Comparison of ENCODE assay signal across 11 cellular contexts in genomic region chr5:68289576-68289975, GRCh38.
A peak's percentile ranks its signal among the peaks of the same experiment; 100 is the strongest.
DNase-seq lines count a peak whose midpoint lies in the region; ATAC-seq, FAIRE-seq and TF ChIP-seq lines count a peak whose summit lies in the region.
"Had no signal": no experiment of that assay in that cellular context is flagged by ENCODE, and none has a peak within 500 bp of the region (broad histone marks: within the 10 kb centered on the region; RNA-seq: fewer than 3 reads in every experiment).

No MANE protein-coding gene starts in this region.

- H2BK12ac ChIP-seq in mesenchymal stem cell (ENCODE audit: low read length in 2 of 2), result no peak overlapping the region

- no peak overlapping the region for H4K8ac ChIP-seq in mesenchymal stem cell (ENCODE audit: low read length)

- DNase-seq in activated T-cell treated with anti-CD3 and anti-CD28 coated beads, Interleukin-2, amount 50 U/mL, for 72 hours, result no peak
- no peak for DNase-seq in activated T-cell treated with anti-CD3 and anti-CD28 coated beads, Interleukin-2, amount 50 U/mL, for 48 hours
- no peak for DNase-seq in GM12878 (ENCODE audit: low read depth, low spot score)
- peak; percentile 15 for DNase-seq in mesenchymal stem cell
- DNase-seq in thoracic aorta (ENCODE audit: low spot score), result no peak
- no peak for DNase-seq in frontal cortex (ENCODE audit: low spot score in 2 of 2)
- no peak for DNase-seq in A172 (ENCODE audit: low spot score)
- DNase-seq: AML-193; stimulated activated CD4-positive, alpha-beta T cell treated with anti-CD3 and anti-CD28 coated beads, Interleukin-4, amount 100 ng/mL, for 4 hours had no signal

- no peaks in the 10 kb centered on the region for H3K27me3 Mint-ChIP-seq in activated T-cell treated with anti-CD3 and anti-CD28 coated beads, Interleukin-2, amount 50 U/mL, for 72 hours (ENCODE audit: low read depth)

- no peak overlapping the region for H3K18ac ChIP-seq in mesenchymal stem cell (ENCODE audit: low read depth in 1 of 2, low read length in 2 of 2)

- H3K4me3 ChIP-seq in GM12878, result peak overlapping the region; percentile 77
- peak overlapping the region in 1 of 2 experiments; percentile 77 for H3K4me3 ChIP-seq in mesenchymal stem cell (ENCODE audit: insufficient read depth in 1 of 2, low read depth in 1 of 2, low read length in 2 of 2)
- peak overlapping the region; percentile 81 for H3K4me3 ChIP-seq in thoracic aorta

- no peak for ATAC-seq in activated T-cell treated with anti-CD3 and anti-CD28 coated beads, Interleukin-2, amount 50 U/mL, for 72 hours (replicated peaks in 1 of 2)
- no peak for ATAC-seq in GM12878
- no peak for ATAC-seq in thoracic aorta (ENCODE audit: insufficient number of reproducible peaks, low FRiP score, low read depth)
- ATAC-seq in GM18861 (IDR thresholded peaks at IDR 0.05; ENCODE audit: unreplicated experiment), result no peak

- CTCF ChIA-PET in GM12878 (lab: Yijun Ruan, JAX), result interaction anchor here (1.1 kb wide), 1 partner anchor 14 kb away, joined by 3 read pairs; no protein-coding TSS in a partner anchor

- no peaks in the 10 kb centered on the region for H3K9me3 Mint-ChIP-seq in activated T-cell treated with anti-CD3 and anti-CD28 coated beads, Interleukin-2, amount 50 U/mL, for 72 hours

- H2BK5ac ChIP-seq in mesenchymal stem cell (ENCODE audit: low read depth, low read length, poor library complexity, severe bottlenecking), result no peak overlapping the region

- TF ChIP-seq RAD21 in GM12878 (IDR thresholded peaks at IDR 0.05; ENCODE audit: insufficient read depth, low read depth, low read length), result no peak

- no peak overlapping the region for H3K14ac ChIP-seq in mesenchymal stem cell (ENCODE audit: low read length in 2 of 2)

- RAD21 ChIA-PET in GM12878 (lab: Charles Lee; ENCODE audit: unreplicated experiment), result interaction anchor here (0.7 to 1.7 kb wide), 2 partner anchors 172 to 195 kb away, joined by 3 to 4 read pairs; no protein-coding TSS in a partner anchor

- no peak overlapping the region for H2AK5ac ChIP-seq in mesenchymal stem cell (ENCODE audit: low read length, severe bottlenecking)

- in situ Hi-C loops in GM12878 (cut with MboI), result loop anchor here (5.0 to 10.0 kb wide), 2 partner anchors 168 to 725 kb away; no protein-coding TSS in a partner anchor

- H2AFZ ChIP-seq in GM12878 (ENCODE audit: control insufficient read depth, low read depth, low read length), result no peak overlapping the region
- H2AFZ ChIP-seq in mesenchymal stem cell (ENCODE audit: low read depth, low read length), result no peak overlapping the region

- H4K20me1 ChIP-seq in GM12878 (ENCODE audit: control insufficient read depth, insufficient read depth), result no peaks in the 10 kb centered on the region

- no peak for TF ChIP-seq EP300 in GM12878 (IDR thresholded peaks at IDR 0.05; ENCODE audit: borderline replicate concordance in 1 of 2, control insufficient read depth in 1 of 2, low read depth in 2 of 2, low read length in 2 of 2)

- no peak overlapping the region for H3K4ac ChIP-seq in mesenchymal stem cell (ENCODE audit: low read depth in 1 of 2, low read length in 2 of 2)

- H3K4me1 ChIP-seq in GM12878 (ENCODE audit: control insufficient read depth, insufficient read depth, low read length) (peaks cover 53% of the 10 kb centered on the region), mesenchymal stem cell (ENCODE audit: control insufficient read depth, insufficient read depth, low read depth, low read length) (peaks cover 6% of the 10 kb centered on the region), thoracic aorta (ENCODE audit: control insufficient read depth in 1 of 2, low read depth in 2 of 2) (peaks cover 41 to 65% of the 10 kb centered on the region in 2 donors)

- TF ChIP-seq POLR2A in GM12878 (IDR thresholded peaks at IDR 0.05; ENCODE audit: low read depth, low read length), result no peak

- intact Hi-C loops in GM12878 (cut with micrococcal nuclease; ENCODE audit: unreplicated experiment), result loop anchor here (5.0 kb wide), 3 partner anchors 278 to 373 kb away; no protein-coding TSS in a partner anchor

- H3K4me2 ChIP-seq in GM12878 (ENCODE audit: control insufficient read depth, insufficient read depth), result peak overlapping the region; percentile 100
- no peak overlapping the region for H3K4me2 ChIP-seq in mesenchymal stem cell (ENCODE audit: low read length, poor library complexity, severe bottlenecking)

- H2BK15ac ChIP-seq in mesenchymal stem cell (ENCODE audit: low read depth, poor library complexity, severe bottlenecking), result no peak overlapping the region

- POLR2A ChIA-PET in GM12878 (lab: Charles Lee), result interaction anchor here (1.4 kb wide), 1 partner anchor 14 kb away, joined by 8 read pairs; no protein-coding TSS in a partner anchor

- WGBS in GM12878 (ENCODE audit: insufficient coverage, insufficient replicate concordance, low lambda C conversion rate, missing lambda C conversion rate), result 92% methylated on average over 2 of the region's 3 CpGs
- WGBS in mesenchymal stem cell, result no CpG with 5 or more reads among the region's 3 CpGs

- no TSS peak for BruUV-seq in GM12878 (replicated peaks; lab: Mats Ljungman, UMichigan)

- peaks cover 73% of the 10 kb centered on the region for H3K4me1 Mint-ChIP-seq in activated T-cell treated with anti-CD3 and anti-CD28 coated beads, Interleukin-2, amount 50 U/mL, for 72 hours (ENCODE audit: low read depth)

- peak overlapping the region; percentile 57 for H3K27ac Mint-ChIP-seq in activated T-cell treated with anti-CD3 and anti-CD28 coated beads, Interleukin-2, amount 50 U/mL, for 72 hours

- H3K27me3 ChIP-seq in GM12878 (replicated peaks in 1 of 2; ENCODE audit: control insufficient read depth in 2 of 2, insufficient read depth in 2 of 2, low read length in 1 of 2), result no peaks in the 10 kb centered on the region
- H3K27me3 ChIP-seq in mesenchymal stem cell (ENCODE audit: control insufficient read depth in 1 of 2, insufficient read depth in 1 of 2, low read length in 2 of 2), result no peaks in the 10 kb centered on the region
- H3K27me3 ChIP-seq in thoracic aorta (replicated peaks; ENCODE audit: insufficient read depth), result no peaks in the 10 kb centered on the region

- SMC1A ChIA-PET in GM12878 (lab: Charles Lee; ENCODE audit: uncharacterized antibody, unreplicated experiment), result interaction anchor here (1.0 to 4.2 kb wide), 7 partner anchors 12 to 161 kb away, joined by 3 to 137 read pairs (median 12); no protein-coding TSS in a partner anchor

- no peak for FAIRE-seq in GM12878 (lab: Jason Lieb, UNC)
- no peak for FAIRE-seq in frontal cortex (lab: Jason Lieb, UNC)
- FAIRE-seq: islet of Langerhans had no signal

- H3K9me3 ChIP-seq in GM12878 (replicated peaks; ENCODE audit: control insufficient read depth, insufficient read depth, low read length), result no peaks in the 10 kb centered on the region
- no peaks in the 10 kb centered on the region for H3K9me3 ChIP-seq in mesenchymal stem cell (ENCODE audit: control insufficient read depth, low read length)
- H3K9me3 ChIP-seq in thoracic aorta, result no peaks in the 10 kb centered on the region

- no peak overlapping the region for H3K23ac ChIP-seq in mesenchymal stem cell (ENCODE audit: low read length in 2 of 2)

- H3K79me1 ChIP-seq in mesenchymal stem cell (replicated peaks; ENCODE audit: low read length, poor library complexity, severe bottlenecking), result peaks cover 5% of the 10 kb centered on the region

- no peak overlapping the region for H2BK120ac ChIP-seq in mesenchymal stem cell (ENCODE audit: low read depth, low read length)

- H3K9ac ChIP-seq in GM12878 (ENCODE audit: control insufficient read depth, insufficient read depth, low read length), result peak overlapping the region; percentile 80; the same call in 1 of the 2 replicates
- peak overlapping the region; percentile 79 for H3K9ac ChIP-seq in mesenchymal stem cell (ENCODE audit: low read length)

- H3K36me3 Mint-ChIP-seq in activated T-cell treated with anti-CD3 and anti-CD28 coated beads, Interleukin-2, amount 50 U/mL, for 72 hours (ENCODE audit: insufficient read depth in 2 of 2), result peaks cover 3 to 21% of the 10 kb centered on the region in 2 donors

- H3K27ac ChIP-seq in GM12878 (ENCODE audit: control insufficient read depth, insufficient read depth) (0 out of 2 replicates have a peak overlapping the region, but pooled peaks have one; percentile 94), mesenchymal stem cell (ENCODE audit: low read length, poor library complexity, severe bottlenecking) (no peak overlapping the region), thoracic aorta (peak overlapping the region; percentile 84 to 91)

- H3K36me3 ChIP-seq in GM12878 (ENCODE audit: control insufficient read depth in 2 of 2, insufficient read depth in 2 of 2, low read length in 1 of 2) (peaks cover 0 to 12% of the 10 kb centered on the region in 2 experiments; a peak in 2 of 4 replicates), mesenchymal stem cell (ENCODE audit: control insufficient read depth in 1 of 2, insufficient read depth in 2 of 2, low read depth in 1 of 2, low read length in 2 of 2) (peaks cover 0 to 37% of the 10 kb centered on the region in 2 experiments), thoracic aorta (peaks cover 10% of the 10 kb centered on the region)

- no peak overlapping the region for H4K91ac ChIP-seq in mesenchymal stem cell (ENCODE audit: low read length)

- peaks cover 37% of the 10 kb centered on the region for H3K79me2 ChIP-seq in GM12878 (ENCODE audit: control insufficient read depth, insufficient read depth, low read length)

- TF ChIP-seq CTCF in GM12878 (IDR thresholded peaks at IDR 0.05 in 2 of 3, conservative IDR thresholded peaks at IDR 0.05 in 1 of 3; ENCODE audit: control insufficient read depth in 2 of 3, extremely low read depth in 1 of 3, insufficient read depth in 1 of 3, low read depth in 3 of 3, low read length in 3 of 3) (no peak), thoracic aorta (IDR thresholded peaks at IDR 0.05) (no peak)

- peak overlapping the region; percentile 9 to 90 for H3K4me3 Mint-ChIP-seq in activated T-cell treated with anti-CD3 and anti-CD28 coated beads, Interleukin-2, amount 50 U/mL, for 72 hours

TF ChIP-seq in GM12878, 131 proteins besides CTCF, POLR2A, EP300 and RAD21 (continues in another document):
- TF ChIP-seq, protein P1, sequence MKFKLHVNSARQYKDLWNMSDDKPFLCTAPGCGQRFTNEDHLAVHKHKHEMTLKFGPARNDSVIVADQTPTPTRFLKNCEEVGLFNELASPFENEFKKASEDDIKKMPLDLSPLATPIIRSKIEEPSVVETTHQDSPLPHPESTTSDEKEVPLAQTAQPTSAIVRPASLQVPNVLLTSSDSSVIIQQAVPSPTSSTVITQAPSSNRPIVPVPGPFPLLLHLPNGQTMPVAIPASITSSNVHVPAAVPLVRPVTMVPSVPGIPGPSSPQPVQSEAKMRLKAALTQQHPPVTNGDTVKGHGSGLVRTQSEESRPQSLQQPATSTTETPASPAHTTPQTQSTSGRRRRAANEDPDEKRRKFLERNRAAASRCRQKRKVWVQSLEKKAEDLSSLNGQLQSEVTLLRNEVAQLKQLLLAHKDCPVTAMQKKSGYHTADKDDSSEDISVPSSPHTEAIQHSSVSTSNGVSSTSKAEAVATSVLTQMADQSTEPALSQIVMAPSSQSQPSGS (IDR thresholded peaks at IDR 0.05; ENCODE audit: low read length), result peak; percentile 60; the same call in 1 of the 2 replicates
- no peak for TF ChIP-seq HDGF (IDR thresholded peaks at IDR 0.05)
- TF ChIP-seq LARP7 (IDR thresholded peaks at IDR 0.05), result no peak
- TF ChIP-seq SP1 (IDR thresholded peaks at IDR 0.05; ENCODE audit: low read depth, low read length), result no peak
